2 cellular contexts compared by ENCODE assay signal in genomic region chr22:36257948-36258674, GRCh38.
TF ChIP-seq lines count a peak whose summit lies in the region.

No MANE protein-coding gene starts in this region.

TF ChIP-seq in liver, 16 proteins besides CTCF, POLR2A, EP300 and RAD21:
- TF ChIP-seq, protein P1, sequence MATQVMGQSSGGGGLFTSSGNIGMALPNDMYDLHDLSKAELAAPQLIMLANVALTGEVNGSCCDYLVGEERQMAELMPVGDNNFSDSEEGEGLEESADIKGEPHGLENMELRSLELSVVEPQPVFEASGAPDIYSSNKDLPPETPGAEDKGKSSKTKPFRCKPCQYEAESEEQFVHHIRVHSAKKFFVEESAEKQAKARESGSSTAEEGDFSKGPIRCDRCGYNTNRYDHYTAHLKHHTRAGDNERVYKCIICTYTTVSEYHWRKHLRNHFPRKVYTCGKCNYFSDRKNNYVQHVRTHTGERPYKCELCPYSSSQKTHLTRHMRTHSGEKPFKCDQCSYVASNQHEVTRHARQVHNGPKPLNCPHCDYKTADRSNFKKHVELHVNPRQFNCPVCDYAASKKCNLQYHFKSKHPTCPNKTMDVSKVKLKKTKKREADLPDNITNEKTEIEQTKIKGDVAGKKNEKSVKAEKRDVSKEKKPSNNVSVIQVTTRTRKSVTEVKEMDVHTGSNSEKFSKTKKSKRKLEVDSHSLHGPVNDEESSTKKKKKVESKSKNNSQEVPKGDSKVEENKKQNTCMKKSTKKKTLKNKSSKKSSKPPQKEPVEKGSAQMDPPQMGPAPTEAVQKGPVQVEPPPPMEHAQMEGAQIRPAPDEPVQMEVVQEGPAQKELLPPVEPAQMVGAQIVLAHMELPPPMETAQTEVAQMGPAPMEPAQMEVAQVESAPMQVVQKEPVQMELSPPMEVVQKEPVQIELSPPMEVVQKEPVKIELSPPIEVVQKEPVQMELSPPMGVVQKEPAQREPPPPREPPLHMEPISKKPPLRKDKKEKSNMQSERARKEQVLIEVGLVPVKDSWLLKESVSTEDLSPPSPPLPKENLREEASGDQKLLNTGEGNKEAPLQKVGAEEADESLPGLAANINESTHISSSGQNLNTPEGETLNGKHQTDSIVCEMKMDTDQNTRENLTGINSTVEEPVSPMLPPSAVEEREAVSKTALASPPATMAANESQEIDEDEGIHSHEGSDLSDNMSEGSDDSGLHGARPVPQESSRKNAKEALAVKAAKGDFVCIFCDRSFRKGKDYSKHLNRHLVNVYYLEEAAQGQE (IDR thresholded peaks at IDR 0.05): no peak
- TF ChIP-seq SP1 (IDR thresholded peaks at IDR 0.05) (no peak), ZBTB33 (IDR thresholded peaks at IDR 0.05) (no peak), EGR1 (IDR thresholded peaks at IDR 0.05; ENCODE audit: low read depth in 2 of 2) (no peak), NR2F2 (IDR thresholded peaks at IDR 0.05) (no peak), ATF3 (IDR thresholded peaks at IDR 0.05) (no peak), FOXA2 (IDR thresholded peaks at IDR 0.05) (no peak), HNF4A (conservative IDR thresholded peaks at IDR 0.05) (no peak), FOXA1 (IDR thresholded peaks at IDR 0.05) (no peak), YY1 (IDR thresholded peaks at IDR 0.05) (no peak)
- TF ChIP-seq, protein P2, sequence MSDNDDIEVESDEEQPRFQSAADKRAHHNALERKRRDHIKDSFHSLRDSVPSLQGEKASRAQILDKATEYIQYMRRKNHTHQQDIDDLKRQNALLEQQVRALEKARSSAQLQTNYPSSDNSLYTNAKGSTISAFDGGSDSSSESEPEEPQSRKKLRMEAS (IDR thresholded peaks at IDR 0.05): no peak
TF ChIP-seq in liver: peak in this region for 0.

TF ChIP-seq in HepG2, 621 proteins besides CTCF, POLR2A, EP300 and RAD21:
- TF ChIP-seq HDAC1 (CRISPR knock-in tag; IDR thresholded peaks at IDR 0.05) (no peak), ZNF788 (CRISPR knock-in tag; IDR thresholded peaks at IDR 0.05; ENCODE audit: borderline replicate concordance) (no peak), SP1 (IDR thresholded peaks at IDR 0.05) (no peak), SP1 (CRISPR knock-in tag; IDR thresholded peaks at IDR 0.05) (no peak), ZNF501 (CRISPR knock-in tag; IDR thresholded peaks at IDR 0.05) (no peak), THYN1 (CRISPR knock-in tag; IDR thresholded peaks at IDR 0.05; ENCODE audit: borderline replicate concordance, low read depth) (no peak), KMT2B (CRISPR knock-in tag; IDR thresholded peaks at IDR 0.05) (no peak), POGZ (CRISPR knock-in tag; IDR thresholded peaks at IDR 0.05) (no peak), ZBTB42 (CRISPR knock-in tag; IDR thresholded peaks at IDR 0.05) (no peak), HNF1B (CRISPR knock-in tag; IDR thresholded peaks at IDR 0.05) (no peak), RFXAP (CRISPR knock-in tag; IDR thresholded peaks at IDR 0.05; ENCODE audit: borderline replicate concordance) (no peak), ZFP36 (IDR thresholded peaks at IDR 0.05; ENCODE audit: borderline replicate concordance, low read depth, low read length, partially characterized antibody) (no peak), ZNF383 (CRISPR knock-in tag; IDR thresholded peaks at IDR 0.05; ENCODE audit: borderline replicate concordance) (no peak), FOSL1 (CRISPR knock-in tag; IDR thresholded peaks at IDR 0.05; ENCODE audit: borderline replicate concordance) (no peak), ZFP41 (CRISPR knock-in tag; IDR thresholded peaks at IDR 0.05; ENCODE audit: borderline replicate concordance) (no peak), MZF1 (CRISPR knock-in tag; IDR thresholded peaks at IDR 0.05; ENCODE audit: borderline replicate concordance) (no peak), ZNF572 (CRISPR knock-in tag; IDR thresholded peaks at IDR 0.05) (no peak), DRAP1 (CRISPR knock-in tag; IDR thresholded peaks at IDR 0.05) (no peak)
- TF ChIP-seq, protein P3, sequence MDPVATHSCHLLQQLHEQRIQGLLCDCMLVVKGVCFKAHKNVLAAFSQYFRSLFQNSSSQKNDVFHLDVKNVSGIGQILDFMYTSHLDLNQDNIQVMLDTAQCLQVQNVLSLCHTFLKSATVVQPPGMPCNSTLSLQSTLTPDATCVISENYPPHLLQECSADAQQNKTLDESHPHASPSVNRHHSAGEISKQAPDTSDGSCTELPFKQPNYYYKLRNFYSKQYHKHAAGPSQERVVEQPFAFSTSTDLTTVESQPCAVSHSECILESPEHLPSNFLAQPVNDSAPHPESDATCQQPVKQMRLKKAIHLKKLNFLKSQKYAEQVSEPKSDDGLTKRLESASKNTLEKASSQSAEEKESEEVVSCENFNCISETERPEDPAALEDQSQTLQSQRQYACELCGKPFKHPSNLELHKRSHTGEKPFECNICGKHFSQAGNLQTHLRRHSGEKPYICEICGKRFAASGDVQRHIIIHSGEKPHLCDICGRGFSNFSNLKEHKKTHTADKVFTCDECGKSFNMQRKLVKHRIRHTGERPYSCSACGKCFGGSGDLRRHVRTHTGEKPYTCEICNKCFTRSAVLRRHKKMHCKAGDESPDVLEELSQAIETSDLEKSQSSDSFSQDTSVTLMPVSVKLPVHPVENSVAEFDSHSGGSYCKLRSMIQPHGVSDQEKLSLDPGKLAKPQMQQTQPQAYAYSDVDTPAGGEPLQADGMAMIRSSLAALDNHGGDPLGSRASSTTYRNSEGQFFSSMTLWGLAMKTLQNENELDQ (CRISPR knock-in tag; IDR thresholded peaks at IDR 0.05; ENCODE audit: borderline replicate concordance): no peak
- TF ChIP-seq, protein P4, sequence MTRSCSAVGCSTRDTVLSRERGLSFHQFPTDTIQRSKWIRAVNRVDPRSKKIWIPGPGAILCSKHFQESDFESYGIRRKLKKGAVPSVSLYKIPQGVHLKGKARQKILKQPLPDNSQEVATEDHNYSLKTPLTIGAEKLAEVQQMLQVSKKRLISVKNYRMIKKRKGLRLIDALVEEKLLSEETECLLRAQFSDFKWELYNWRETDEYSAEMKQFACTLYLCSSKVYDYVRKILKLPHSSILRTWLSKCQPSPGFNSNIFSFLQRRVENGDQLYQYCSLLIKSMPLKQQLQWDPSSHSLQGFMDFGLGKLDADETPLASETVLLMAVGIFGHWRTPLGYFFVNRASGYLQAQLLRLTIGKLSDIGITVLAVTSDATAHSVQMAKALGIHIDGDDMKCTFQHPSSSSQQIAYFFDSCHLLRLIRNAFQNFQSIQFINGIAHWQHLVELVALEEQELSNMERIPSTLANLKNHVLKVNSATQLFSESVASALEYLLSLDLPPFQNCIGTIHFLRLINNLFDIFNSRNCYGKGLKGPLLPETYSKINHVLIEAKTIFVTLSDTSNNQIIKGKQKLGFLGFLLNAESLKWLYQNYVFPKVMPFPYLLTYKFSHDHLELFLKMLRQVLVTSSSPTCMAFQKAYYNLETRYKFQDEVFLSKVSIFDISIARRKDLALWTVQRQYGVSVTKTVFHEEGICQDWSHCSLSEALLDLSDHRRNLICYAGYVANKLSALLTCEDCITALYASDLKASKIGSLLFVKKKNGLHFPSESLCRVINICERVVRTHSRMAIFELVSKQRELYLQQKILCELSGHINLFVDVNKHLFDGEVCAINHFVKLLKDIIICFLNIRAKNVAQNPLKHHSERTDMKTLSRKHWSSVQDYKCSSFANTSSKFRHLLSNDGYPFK (CRISPR knock-in tag; IDR thresholded peaks at IDR 0.05; ENCODE audit: borderline replicate concordance): no peak
- TF ChIP-seq, protein P5, sequence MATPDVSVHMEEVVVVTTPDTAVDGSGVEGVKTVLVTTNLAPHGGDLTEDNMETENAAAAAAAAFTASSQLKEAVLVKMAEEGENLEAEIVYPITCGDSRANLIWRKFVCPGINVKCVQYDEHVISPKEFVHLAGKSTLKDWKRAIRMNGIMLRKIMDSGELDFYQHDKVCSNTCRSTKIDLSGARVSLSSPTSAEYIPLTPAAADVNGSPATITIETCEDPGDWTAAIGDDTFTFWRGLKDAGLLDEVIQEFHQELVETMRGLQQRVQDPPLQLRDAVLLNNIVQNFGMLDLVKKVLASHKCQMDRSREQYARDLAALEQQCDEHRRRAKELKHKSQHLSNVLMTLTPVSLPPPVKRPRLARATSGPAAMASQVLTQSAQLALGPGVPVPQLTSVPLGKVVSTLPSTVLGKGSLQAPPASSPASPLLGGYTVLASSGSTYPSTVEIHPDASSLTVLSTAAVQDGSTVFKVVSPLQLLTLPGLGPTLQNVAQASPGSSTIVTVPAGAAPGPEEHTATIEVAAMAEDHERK (CRISPR knock-in tag; IDR thresholded peaks at IDR 0.05; ENCODE audit: low read depth): no peak
